Comparison of ENCODE assay signal across 3 cellular contexts in genomic region chr13:60386250-60386649, GRCh38.
"Had no signal": no experiment of that assay in that cellular context is flagged by ENCODE, and none has a peak within 500 bp of the region (broad histone marks: within the 10 kb centered on the region; RNA-seq: fewer than 3 reads in every experiment).

No MANE protein-coding gene starts in this region.

- DNase-seq: GDM1, GF-D8 had no signal

- H3K4me3 ChIP-seq: GM12878 had no signal

- ATAC-seq: GM12878 had no signal
